Comparison of ENCODE assay signal across 20 cellular contexts in genomic region chrX:23954396-23954795, GRCh38. TPM values are rescaled to one million over a fixed set of nuclear protein-coding genes. Genes with fewer than 3 reads are reported as not detected.
A peak's percentile ranks its signal among the peaks of the same experiment; 100 is the strongest.
DNase-seq lines count a peak whose midpoint lies in the region; ATAC-seq and TF ChIP-seq lines count a peak whose summit lies in the region.
"Had no signal": no experiment of that assay in that cellular context is flagged by ENCODE, and none has a peak within 500 bp of the region (broad histone marks: within the 10 kb centered on the region; RNA-seq: fewer than 3 reads in every experiment).

No MANE protein-coding gene starts in this region.

- peaks cover 32% of the 10 kb centered on the region for H3K4me1 Mint-ChIP-seq in CD8-positive, alpha-beta T cell (ENCODE audit: low read depth)

- no peak overlapping the region for H3K4me3 ChIP-seq in BLaER1
- H3K4me3 ChIP-seq in CD8-positive, alpha-beta T cell (ENCODE audit: low read depth, low read length), result no peak overlapping the region
- H3K4me3 ChIP-seq: dorsolateral prefrontal cortex had no signal

- no peaks in the 10 kb centered on the region for H3K9me3 ChIP-seq in BLaER1
- no peaks in the 10 kb centered on the region for H3K9me3 ChIP-seq in CD8-positive, alpha-beta T cell (ENCODE audit: low read length)

- intact Hi-C loops in CD8-positive, alpha-beta T cell (cut with DNase I, micrococcal nuclease), result loop anchor here (5.0 to 10.0 kb wide), 3 partner anchors 47 to 98 kb away; partner anchors contain the start of genes APOO (in 1 of the 2), CXorf58 (in 1 of the 2), EIF2S3 (in 1 of the 2) and KLHL15 (in 1 of the 2)

- no peaks in the 10 kb centered on the region for H3K36me3 ChIP-seq in BLaER1
- H3K36me3 ChIP-seq in CD8-positive, alpha-beta T cell (ENCODE audit: insufficient read depth, low read length), result no peaks in the 10 kb centered on the region

- H3K27me3 Mint-ChIP-seq in CD8-positive, alpha-beta T cell (ENCODE audit: low read depth), result no peaks in the 10 kb centered on the region
- H3K27me3 Mint-ChIP-seq: type B pancreatic cell had no signal

- H3K9ac ChIP-seq in BLaER1, result no peak overlapping the region

- POLR2A ChIA-PET in CD8-positive, alpha-beta T cell (lab: Charles Lee), result no interaction called here

- ATAC-seq in CD8-positive, alpha-beta T cell, result no peak
- ATAC-seq in HG03045 (IDR thresholded peaks at IDR 0.05; ENCODE audit: unreplicated experiment) (no peak), GM19467 (IDR thresholded peaks at IDR 0.05; ENCODE audit: unreplicated experiment) (no peak)

- H3K9me3 Mint-ChIP-seq in CD8-positive, alpha-beta T cell, result no peaks in the 10 kb centered on the region
- H3K9me3 Mint-ChIP-seq: activated T-helper 1 cell treated with anti-CD3 and anti-CD28 coated beads, Interleukin-12 subunit alpha, Interleukin-12 subunit beta, Interleukin-2, Interleukin-4 antibody, amounts not matched to agents 30 ng/mL and 10 ng/mL and 1 ng/mL, durations not matched to agents 14 hours and 24 hours and 36 hours; immature natural killer cell; type B pancreatic cell had no signal

- 0 out of 2 replicates have a peak overlapping the region, but pooled peaks have one; percentile 64 for H3K4me2 ChIP-seq in BLaER1

- no peak for TF ChIP-seq CTCF in CD8-positive, alpha-beta T cell (IDR thresholded peaks at IDR 0.05)

- H3K36me3 Mint-ChIP-seq in CD8-positive, alpha-beta T cell, result no peaks in the 10 kb centered on the region
- H3K36me3 Mint-ChIP-seq: immature natural killer cell, type B pancreatic cell had no signal

- H3K27me3 ChIP-seq in BLaER1, result no peaks in the 10 kb centered on the region
- no peaks in the 10 kb centered on the region for H3K27me3 ChIP-seq in CD8-positive, alpha-beta T cell (ENCODE audit: insufficient read depth, low read length)

- H3K4me3 Mint-ChIP-seq in CD8-positive, alpha-beta T cell, result no peak overlapping the region
- H3K4me3 Mint-ChIP-seq: type B pancreatic cell had no signal

- no peaks in the 10 kb centered on the region for H4K20me1 ChIP-seq in BLaER1

- peaks cover 14% of the 10 kb centered on the region for H3K4me1 ChIP-seq in BLaER1
- H3K4me1 ChIP-seq in CD8-positive, alpha-beta T cell (ENCODE audit: insufficient read depth, low read length), result peaks cover 14% of the 10 kb centered on the region

- H3K27ac ChIP-seq in BLaER1, result no peak overlapping the region
- no peak overlapping the region for H3K27ac ChIP-seq in CD8-positive, alpha-beta T cell (ENCODE audit: low read depth, low read length)
- H3K27ac ChIP-seq: dorsolateral prefrontal cortex had no signal

- H3K27ac Mint-ChIP-seq in CD8-positive, alpha-beta T cell, result peak overlapping the region; percentile 95
- H3K27ac Mint-ChIP-seq: type B pancreatic cell had no signal

- CTCF ChIA-PET in CD8-positive, alpha-beta T cell (lab: Charles Lee), result interaction anchor here (1.5 to 2.3 kb wide), 2 partner anchors 52 to 118 kb away, joined by 3 to 7 read pairs; no protein-coding TSS in a partner anchor

- no peak for DNase-seq in CD8-positive, alpha-beta T cell
- DNase-seq in SW480 (ENCODE audit: low spot score) (peak; percentile 25), left kidney (ENCODE audit: low read depth, low spot score) (peak; percentile 5), AML-193 (lab: John Stamatoyannopoulos, UW) (no peak)
- DNase-seq: anterior cingulate cortex, Calu3, caudate nucleus, dorsolateral prefrontal cortex, MV-4-11, NCI-H187 treated with DMSO at 0.1 percent for 48 hours, NCI-H2227 treated with DMSO at 0.1 percent for 48 hours, NCI-H82, nucleus accumbens, Right ventricle myocardium superior had no signal

RNA-seq across cellular contexts. Expression of gene CXorf58, which starts 46.6 kb away (rescaled TPM):
- not detected for total RNA-seq in CD8-positive, alpha-beta T cell
- total RNA-seq: activated T-helper 1 cell treated with anti-CD3 and anti-CD28 coated beads, Interleukin-12 subunit alpha, Interleukin-12 subunit beta, Interleukin-2, Interleukin-4 antibody, amounts not matched to agents 30 ng/mL and 10 ng/mL and 1 ng/mL, durations not matched to agents 14 hours and 24 hours and 36 hours; Calu3 had no signal

RNA-seq across cellular contexts. Expression of gene APOO, which starts 46.7 kb away (rescaled TPM):
- total RNA-seq in CD8-positive, alpha-beta T cell, result 1 to 10 TPM; 7.6 to 8.2 TPM

Comparison
In these comparisons a context has a peak if more than half of its experiments do, and no peak if none do; other contexts are left out.
1. DNase-seq: peak in SW480 (single experiment) and left kidney (single experiment); none in CD8-positive, alpha-beta T cell (0 of 7) and AML-193 (0 of 2).